Comparison of ENCODE assay signal across 1 cellular context in genomic region chr16:3400779-3401688, GRCh38.
TF ChIP-seq lines count a peak whose summit lies in the region.

Gene ZNF174 (plus strand): TSS chr16:3401215. CDS start chr16:3402005, 790 bp downstream.
Gene ZSCAN32 (minus strand): TSS chr16:3401004. CDS start chr16:3397557, 3,447 bp downstream.

TF ChIP-seq in GM12878, 131 proteins besides CTCF, POLR2A, EP300 and RAD21 (continued from another document and continues in another):
- no peak for TF ChIP-seq REST (IDR thresholded peaks at IDR 0.05; ENCODE audit: low read depth, low read length)
- TF ChIP-seq FOXK2 (IDR thresholded peaks at IDR 0.05), result peak; percentile 42; the same call in 1 of the 2 replicates
- TF ChIP-seq SKIL (IDR thresholded peaks at IDR 0.05; ENCODE audit: low read depth, poor library complexity, severe bottlenecking), result no peak
- peak; percentile 99 for TF ChIP-seq SP1 (IDR thresholded peaks at IDR 0.05; ENCODE audit: low read depth, low read length)
- TF ChIP-seq NRF1 (conservative IDR thresholded peaks at IDR 0.05; ENCODE audit: low read depth, low read length), result peak; percentile 91
- no peak for TF ChIP-seq KDM1A (IDR thresholded peaks at IDR 0.05; ENCODE audit: borderline replicate concordance)
- TF ChIP-seq DPF2 (IDR thresholded peaks at IDR 0.05), result peak; percentile 99
- peak; percentile 72; the same call in 1 of the 2 replicates for TF ChIP-seq SIN3A (IDR thresholded peaks at IDR 0.05; ENCODE audit: low read depth, low read length)
- peak; percentile 39; the same call in 1 of the 2 replicates for TF ChIP-seq ZSCAN29 (IDR thresholded peaks at IDR 0.05)
- no peak for TF ChIP-seq E2F8 (IDR thresholded peaks at IDR 0.05; ENCODE audit: low read depth, partially characterized antibody)
- no peak for TF ChIP-seq USF2 (IDR thresholded peaks at IDR 0.05; ENCODE audit: borderline replicate concordance, low read depth, low read length)
- TF ChIP-seq FOS (IDR thresholded peaks at IDR 0.05; ENCODE audit: borderline replicate concordance, extremely low read depth, insufficient read length), result peak; percentile 54
- no peak for TF ChIP-seq HDAC2 (IDR thresholded peaks at IDR 0.05)
- peak; percentile 43; the same call in 1 of the 2 replicates for TF ChIP-seq RB1 (IDR thresholded peaks at IDR 0.05; ENCODE audit: borderline replicate concordance)
- peak; percentile 93 for TF ChIP-seq HCFC1 (IDR thresholded peaks at IDR 0.05; ENCODE audit: low read length)
- TF ChIP-seq CEBPZ (IDR thresholded peaks at IDR 0.05; ENCODE audit: low read depth, low read length), result peak; percentile 71
- TF ChIP-seq CHD2 (IDR thresholded peaks at IDR 0.05; ENCODE audit: borderline replicate concordance, low read depth, low read length), result peak; percentile 96
- no peak for TF ChIP-seq MEF2B (IDR thresholded peaks at IDR 0.05; ENCODE audit: partially characterized antibody, poor library complexity, severe bottlenecking)
- 0 out of 2 replicates have a peak, but pooled peaks have one; percentile 14 for TF ChIP-seq TBL1XR1 (IDR thresholded peaks at IDR 0.05; ENCODE audit: low read depth, low read length)
- TF ChIP-seq IKZF1 (conservative IDR thresholded peaks at IDR 0.05), result peak; percentile 98
- no peak for TF ChIP-seq SREBF1 (IDR thresholded peaks at IDR 0.05; ENCODE audit: low read length)
- TF ChIP-seq IRF5 (IDR thresholded peaks at IDR 0.05; ENCODE audit: borderline replicate concordance), result no peak
- peak; percentile 17; the same call in 1 of the 2 replicates for TF ChIP-seq RUNX3 (IDR thresholded peaks at IDR 0.05; ENCODE audit: low read length)
- 0 out of 2 replicates have a peak, but pooled peaks have one; percentile 28 for TF ChIP-seq EED (IDR thresholded peaks at IDR 0.05; ENCODE audit: low read depth)
- peak; percentile 88 to 96 for TF ChIP-seq BHLHE40 (IDR thresholded peaks at IDR 0.05; ENCODE audit: borderline replicate concordance in 1 of 2, low read depth in 2 of 2, low read length in 1 of 2)
- TF ChIP-seq FOXM1 (IDR thresholded peaks at IDR 0.05; ENCODE audit: low read depth, low read length), result no peak
- no peak for TF ChIP-seq BCL11A (IDR thresholded peaks at IDR 0.05; ENCODE audit: low read depth, low read length)
- peak; percentile 96 for TF ChIP-seq RELB (IDR thresholded peaks at IDR 0.05; ENCODE audit: low read depth)
- TF ChIP-seq RAD51 (IDR thresholded peaks at IDR 0.05), result no peak
- no peak for TF ChIP-seq ZNF622 (IDR thresholded peaks at IDR 0.05)
- peak; percentile 66 for TF ChIP-seq ZNF687 (IDR thresholded peaks at IDR 0.05)
- TF ChIP-seq YY1 (IDR thresholded peaks at IDR 0.05; ENCODE audit: low read depth, low read length), result peak; percentile 62
- no peak for TF ChIP-seq TCF7 (IDR thresholded peaks at IDR 0.05; ENCODE audit: borderline replicate concordance)
